Comparison of ENCODE assay signal across 1 cellular context in the genomic region with DNA sequence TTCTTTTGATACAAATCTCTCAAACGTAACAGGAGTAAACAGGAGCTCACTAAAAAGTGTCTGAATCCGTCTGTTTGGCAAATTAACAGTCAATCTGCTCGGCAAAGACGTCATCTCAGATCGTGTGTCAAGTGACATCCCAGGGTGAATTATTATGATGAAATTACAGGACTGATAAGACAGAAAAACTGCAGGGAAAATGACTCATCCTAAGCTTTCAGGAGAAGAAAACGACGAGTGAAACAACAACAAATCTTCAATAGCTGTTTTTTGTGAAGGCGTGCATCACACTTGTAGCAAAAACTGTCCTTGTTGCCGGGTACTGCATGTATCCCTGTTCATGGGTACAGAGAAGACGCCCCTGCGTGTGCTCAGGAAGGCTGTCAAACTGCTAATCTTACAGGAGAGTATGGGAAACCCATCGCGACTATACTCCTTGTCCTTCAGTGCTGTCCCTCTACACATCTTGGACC.
TF ChIP-seq lines count a peak whose summit lies in the region.

No MANE protein-coding gene starts in this region.

TF ChIP-seq in GM23338, 12 proteins besides CTCF, POLR2A, EP300 and RAD21 (continued from another document):
- TF ChIP-seq, protein P1, sequence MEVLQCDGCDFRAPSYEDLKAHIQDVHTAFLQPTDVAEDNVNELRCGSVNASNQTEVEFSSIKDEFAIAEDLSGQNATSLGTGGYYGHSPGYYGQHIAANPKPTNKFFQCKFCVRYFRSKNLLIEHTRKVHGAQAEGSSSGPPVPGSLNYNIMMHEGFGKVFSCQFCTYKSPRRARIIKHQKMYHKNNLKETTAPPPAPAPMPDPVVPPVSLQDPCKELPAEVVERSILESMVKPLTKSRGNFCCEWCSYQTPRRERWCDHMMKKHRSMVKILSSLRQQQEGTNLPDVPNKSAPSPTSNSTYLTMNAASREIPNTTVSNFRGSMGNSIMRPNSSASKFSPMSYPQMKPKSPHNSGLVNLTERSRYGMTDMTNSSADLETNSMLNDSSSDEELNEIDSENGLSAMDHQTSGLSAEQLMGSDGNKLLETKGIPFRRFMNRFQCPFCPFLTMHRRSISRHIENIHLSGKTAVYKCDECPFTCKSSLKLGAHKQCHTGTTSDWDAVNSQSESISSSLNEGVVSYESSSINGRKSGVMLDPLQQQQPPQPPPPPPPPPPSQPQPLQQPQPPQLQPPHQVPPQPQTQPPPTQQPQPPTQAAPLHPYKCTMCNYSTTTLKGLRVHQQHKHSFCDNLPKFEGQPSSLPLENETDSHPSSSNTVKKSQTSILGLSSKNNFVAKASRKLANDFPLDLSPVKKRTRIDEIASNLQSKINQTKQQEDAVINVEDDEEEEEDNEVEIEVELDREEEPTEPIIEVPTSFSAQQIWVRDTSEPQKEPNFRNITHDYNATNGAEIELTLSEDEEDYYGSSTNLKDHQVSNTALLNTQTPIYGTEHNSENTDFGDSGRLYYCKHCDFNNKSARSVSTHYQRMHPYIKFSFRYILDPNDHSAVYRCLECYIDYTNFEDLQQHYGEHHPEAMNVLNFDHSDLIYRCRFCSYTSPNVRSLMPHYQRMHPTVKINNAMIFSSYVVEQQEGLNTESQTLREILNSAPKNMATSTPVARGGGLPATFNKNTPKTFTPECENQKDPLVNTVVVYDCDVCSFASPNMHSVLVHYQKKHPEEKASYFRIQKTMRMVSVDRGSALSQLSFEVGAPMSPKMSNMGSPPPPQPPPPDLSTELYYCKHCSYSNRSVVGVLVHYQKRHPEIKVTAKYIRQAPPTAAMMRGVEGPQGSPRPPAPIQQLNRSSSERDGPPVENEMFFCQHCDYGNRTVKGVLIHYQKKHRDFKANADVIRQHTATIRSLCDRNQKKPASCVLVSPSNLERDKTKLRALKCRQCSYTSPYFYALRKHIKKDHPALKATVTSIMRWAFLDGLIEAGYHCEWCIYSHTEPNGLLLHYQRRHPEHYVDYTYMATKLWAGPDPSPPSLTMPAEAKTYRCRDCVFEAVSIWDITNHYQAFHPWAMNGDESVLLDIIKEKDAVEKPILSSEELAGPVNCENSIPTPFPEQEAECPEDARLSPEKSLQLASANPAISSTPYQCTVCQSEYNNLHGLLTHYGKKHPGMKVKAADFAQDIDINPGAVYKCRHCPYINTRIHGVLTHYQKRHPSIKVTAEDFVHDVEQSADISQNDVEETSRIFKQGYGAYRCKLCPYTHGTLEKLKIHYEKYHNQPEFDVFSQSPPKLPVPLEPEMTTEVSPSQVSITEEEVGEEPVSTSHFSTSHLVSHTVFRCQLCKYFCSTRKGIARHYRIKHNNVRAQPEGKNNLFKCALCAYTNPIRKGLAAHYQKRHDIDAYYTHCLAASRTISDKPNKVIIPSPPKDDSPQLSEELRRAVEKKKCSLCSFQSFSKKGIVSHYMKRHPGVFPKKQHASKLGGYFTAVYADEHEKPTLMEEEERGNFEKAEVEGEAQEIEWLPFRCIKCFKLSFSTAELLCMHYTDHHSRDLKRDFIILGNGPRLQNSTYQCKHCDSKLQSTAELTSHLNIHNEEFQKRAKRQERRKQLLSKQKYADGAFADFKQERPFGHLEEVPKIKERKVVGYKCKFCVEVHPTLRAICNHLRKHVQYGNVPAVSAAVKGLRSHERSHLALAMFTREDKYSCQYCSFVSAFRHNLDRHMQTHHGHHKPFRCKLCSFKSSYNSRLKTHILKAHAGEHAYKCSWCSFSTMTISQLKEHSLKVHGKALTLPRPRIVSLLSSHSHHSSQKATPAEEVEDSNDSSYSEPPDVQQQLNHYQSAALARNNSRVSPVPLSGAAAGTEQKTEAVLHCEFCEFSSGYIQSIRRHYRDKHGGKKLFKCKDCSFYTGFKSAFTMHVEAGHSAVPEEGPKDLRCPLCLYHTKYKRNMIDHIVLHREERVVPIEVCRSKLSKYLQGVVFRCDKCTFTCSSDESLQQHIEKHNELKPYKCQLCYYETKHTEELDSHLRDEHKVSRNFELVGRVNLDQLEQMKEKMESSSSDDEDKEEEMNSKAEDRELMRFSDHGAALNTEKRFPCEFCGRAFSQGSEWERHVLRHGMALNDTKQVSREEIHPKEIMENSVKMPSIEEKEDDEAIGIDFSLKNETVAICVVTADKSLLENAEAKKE (CRISPR knock-in tag; IDR thresholded peaks at IDR 0.05) = no peak
- TF ChIP-seq ZNF114 (CRISPR knock-in tag; IDR thresholded peaks at IDR 0.05) (no peak), POLR2AphosphoS5 (IDR thresholded peaks at IDR 0.05; ENCODE audit: low read depth) (no peak), ZNF331 (CRISPR knock-in tag; IDR thresholded peaks at IDR 0.05; ENCODE audit: low read depth) (no peak), STAT1 (IDR thresholded peaks at IDR 0.05; ENCODE audit: unreplicated experiment) (no peak), JUNB (IDR thresholded peaks at IDR 0.05; ENCODE audit: unreplicated experiment) (no peak), EZH2phosphoT487 (IDR thresholded peaks at IDR 0.05; ENCODE audit: unreplicated experiment) (no peak)
- TF ChIP-seq, protein P2, sequence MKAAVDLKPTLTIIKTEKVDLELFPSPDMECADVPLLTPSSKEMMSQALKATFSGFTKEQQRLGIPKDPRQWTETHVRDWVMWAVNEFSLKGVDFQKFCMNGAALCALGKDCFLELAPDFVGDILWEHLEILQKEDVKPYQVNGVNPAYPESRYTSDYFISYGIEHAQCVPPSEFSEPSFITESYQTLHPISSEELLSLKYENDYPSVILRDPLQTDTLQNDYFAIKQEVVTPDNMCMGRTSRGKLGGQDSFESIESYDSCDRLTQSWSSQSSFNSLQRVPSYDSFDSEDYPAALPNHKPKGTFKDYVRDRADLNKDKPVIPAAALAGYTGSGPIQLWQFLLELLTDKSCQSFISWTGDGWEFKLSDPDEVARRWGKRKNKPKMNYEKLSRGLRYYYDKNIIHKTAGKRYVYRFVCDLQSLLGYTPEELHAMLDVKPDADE (IDR thresholded peaks at IDR 0.05) = no peak
TF ChIP-seq in GM23338: peak in this region for 0.
